8 cellular contexts compared by ENCODE assay signal in genomic region chr4:165207431-165208321, GRCh38. TPM values are rescaled to one million over a fixed set of nuclear protein-coding genes. Genes with fewer than 3 reads are reported as not detected.
DNase-seq lines count a peak whose midpoint lies in the region; ATAC-seq and TF ChIP-seq lines count a peak whose summit lies in the region.

TSS of gene KLHL2 (plus strand) at chr4:165207561. CDS start at chr4:165207877, 316 bp downstream.

- no TSS peak for BruUV-seq in A673 (replicated peaks; lab: Mats Ljungman, UMichigan)

- ATAC-seq in GM18508 (IDR thresholded peaks at IDR 0.05; ENCODE audit: insufficient read depth, unreplicated experiment): peak; percentile 43
- ATAC-seq in HG02981 (IDR thresholded peaks at IDR 0.05; ENCODE audit: unreplicated experiment): peak; percentile 89
- peak; percentile 93 for ATAC-seq in left lung

- CTCF ChIA-PET in A673 (lab: Charles Lee): no interaction called here

- DNase-seq in A673 (ENCODE audit: low spot score) (peak; percentile 80), NCI-H2227 (lab: John Stamatoyannopoulos, UW; ENCODE audit: unreplicated experiment) (peak; percentile 83), dedifferentiated amniotic fluid mesenchymal stem cell (ENCODE audit: extremely low spot score) (peak; percentile 65), left lung (peak; percentile 90 to 97)
- peak; percentile 58 to 68 for DNase-seq in activated CD4-positive, alpha-beta T cell treated with anti-CD3 and anti-CD28 coated beads for 4 hours
- DNase-seq in stimulated activated CD4-positive, alpha-beta T cell treated with anti-CD3 and anti-CD28 coated beads, Interleukin-2, amount 100 ng/mL, for 48 hours: peak; percentile 54 to 59

- H3K36me3 ChIP-seq in A673 (ENCODE audit: insufficient read depth, low read length, poor library complexity, severe bottlenecking) (no peaks in the 10 kb centered on the region), left lung (no peaks in the 10 kb centered on the region)

- H3K27me3 ChIP-seq in A673 (replicated peaks; ENCODE audit: insufficient read depth, low read depth, low read length, poor library complexity) (no peaks in the 10 kb centered on the region), left lung (no peaks in the 10 kb centered on the region)

- intact Hi-C loops in A673 (cut with micrococcal nuclease; ENCODE audit: unreplicated experiment) (loop anchor here (1.0 kb wide), 1 partner anchor 120 kb away; the partner anchor contains the start of gene MSMO1), left lung (cut with DNase I) (no loop called here)

- H3K27ac ChIP-seq in A673 (ENCODE audit: low read depth, low read length, poor library complexity, severe bottlenecking) (peak within 1 kb of the TSS; percentile 76), left lung (peak within 1 kb of the TSS; percentile 85 to 96)

- peak within 1 kb of the TSS; percentile 89 for H3K4me3 ChIP-seq in A673 (ENCODE audit: low read depth, low read length, poor library complexity, severe bottlenecking)
- H3K4me3 ChIP-seq in left lung: peak within 1 kb of the TSS; percentile 79 to 85

- H3K9me3 ChIP-seq in A673 (ENCODE audit: low read depth, low read length, poor library complexity, severe bottlenecking) (no peaks in the 10 kb centered on the region), left lung (no peaks in the 10 kb centered on the region)

- POLR2A ChIA-PET in A673 (lab: Charles Lee; ENCODE audit: low non-redundant PET): no interaction called here

- TF ChIP-seq CTCF in A673 (conservative IDR thresholded peaks at IDR 0.05; ENCODE audit: low read depth, low read length) (no peak), left lung (IDR thresholded peaks at IDR 0.05) (no peak)

- peaks cover 19% of the 10 kb centered on the region for H3K4me1 ChIP-seq in A673 (ENCODE audit: insufficient read depth, low read length, poor library complexity, severe bottlenecking)
- H3K4me1 ChIP-seq in left lung: peaks cover 13 to 73% of the 10 kb centered on the region in 2 donors

RNA-seq across cellular contexts. Expression of gene KLHL2, which starts in this region (rescaled TPM):
- total RNA-seq in A673 (2021): 22.5 and 23.7 TPM in 2 replicates
- 10 to 100 TPM; 32.9 to 53.4 TPM for total RNA-seq in left lung

Comparison
In these comparisons a context has a peak if more than half of its experiments do, and no peak if none do; other contexts are left out.
1. Peak in every context shown above with its lines: DNase-seq, ATAC-seq, H3K4me3 ChIP-seq and H3K27ac ChIP-seq.
2. ATAC-seq: peak in every context shown above with its lines; median percentile 93 in left lung; 89 in HG02981; 43 in GM18508.